ENCODE assay signal across 1 cellular context in genomic region chr12:58204086-58204485, GRCh38.
TF ChIP-seq lines count a peak whose summit lies in the region.

No MANE protein-coding gene starts in this region.

TF ChIP-seq in H1, 55 proteins besides CTCF, POLR2A, EP300 and RAD21:
- TF ChIP-seq FOSL1 (IDR thresholded peaks at IDR 0.05; ENCODE audit: insufficient read depth, low read depth, low read length), result no peak
- TF ChIP-seq, protein P1, sequence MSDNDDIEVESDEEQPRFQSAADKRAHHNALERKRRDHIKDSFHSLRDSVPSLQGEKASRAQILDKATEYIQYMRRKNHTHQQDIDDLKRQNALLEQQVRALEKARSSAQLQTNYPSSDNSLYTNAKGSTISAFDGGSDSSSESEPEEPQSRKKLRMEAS (IDR thresholded peaks at IDR 0.05), result no peak
- TF ChIP-seq ASH2L (IDR thresholded peaks at IDR 0.05; ENCODE audit: low read length), result no peak
- TF ChIP-seq RNF2 (IDR thresholded peaks at IDR 0.05; ENCODE audit: borderline replicate concordance, low read depth, low read length, missing control alignments, poor library complexity, severe bottlenecking), result no peak
- no peak for TF ChIP-seq YY1 (IDR thresholded peaks at IDR 0.05; ENCODE audit: low read depth, low read length)
- TF ChIP-seq NRF1 (IDR thresholded peaks at IDR 0.05; ENCODE audit: low read depth, low read length), result no peak
- no peak for TF ChIP-seq BCL11A (IDR thresholded peaks at IDR 0.05; ENCODE audit: low read depth in 2 of 2, low read length in 2 of 2)
- TF ChIP-seq CBX8 (IDR thresholded peaks at IDR 0.05; ENCODE audit: borderline replicate concordance, low read depth, low read length), result no peak
- TF ChIP-seq ZNF274 (IDR thresholded peaks at IDR 0.05; ENCODE audit: borderline replicate concordance, extremely low read depth, low read length), result no peak
- no peak for TF ChIP-seq BRCA1 (IDR thresholded peaks at IDR 0.05; ENCODE audit: low read depth, low read length)
- no peak for TF ChIP-seq CHD2 (IDR thresholded peaks at IDR 0.05; ENCODE audit: low read length)
- TF ChIP-seq BACH1 (IDR thresholded peaks at IDR 0.05; ENCODE audit: low read length), result no peak
- TF ChIP-seq NANOG (IDR thresholded peaks at IDR 0.05; ENCODE audit: insufficient read depth, low read depth, low read length, poor library complexity, severe bottlenecking), result no peak
- no peak for TF ChIP-seq POU5F1 (IDR thresholded peaks at IDR 0.05; ENCODE audit: low read depth, low read length)
- TF ChIP-seq USF2 (IDR thresholded peaks at IDR 0.05; ENCODE audit: low read length), result no peak
